23 cellular contexts compared by ENCODE assay signal in the genomic region with DNA sequence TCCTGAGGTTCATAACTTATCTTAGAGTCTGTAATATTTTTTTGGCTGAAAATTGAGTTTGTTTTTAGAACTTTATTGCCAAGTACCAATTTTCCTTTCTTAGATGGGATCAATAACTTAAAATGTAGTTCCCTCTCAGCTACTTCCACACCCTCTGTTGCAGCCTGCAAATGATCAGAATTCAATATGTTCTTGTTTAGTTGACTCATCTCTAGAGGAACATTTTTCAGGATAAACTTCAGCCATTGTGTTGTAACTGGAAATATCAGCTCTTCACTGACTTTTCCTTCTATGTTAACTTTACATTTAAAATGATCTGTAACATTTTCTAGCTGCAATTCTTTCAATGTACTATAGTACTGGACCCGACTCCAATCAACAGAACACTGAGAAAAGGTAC.
"Had no signal": no experiment of that assay in that cellular context is flagged by ENCODE, and none has a peak within 500 bp of the region (broad histone marks: within the 10 kb centered on the region; RNA-seq: fewer than 3 reads in every experiment).

No MANE protein-coding gene starts in this region.

- H3K36me3 Mint-ChIP-seq: activated naive CD4-positive, alpha-beta T cell treated with anti-CD3 and anti-CD28 coated beads, Interleukin-2, amount 10 ng/mL, durations not matched to agents 7 days and 5 days; activated naive CD8-positive, alpha-beta T cell had no signal

- ATAC-seq: activated CD8-positive, alpha-beta T cell treated with anti-CD3 and anti-CD28 coated beads, Interleukin-2, amount 10 ng/mL, durations not matched to agents 7 days and 5 days; body of pancreas; Panc1 had no signal

- H3K9me3 Mint-ChIP-seq: activated CD4-positive, alpha-beta T cell treated with anti-CD3 and anti-CD28 coated beads, Interleukin-2, amount 10 ng/mL, durations not matched to agents 7 days and 5 days; activated naive CD4-positive, alpha-beta T cell treated with anti-CD3 and anti-CD28 coated beads, Interleukin-2, amount 10 ng/mL, durations not matched to agents 7 days and 5 days; T-helper 2 cell treated with Interferon-gamma antibody and Interleukin-4, amounts not matched to agents 5 μg/mL and 100 μg/mL, for 36 hours had no signal

- H3K4me3 Mint-ChIP-seq: activated CD4-positive, alpha-beta T cell treated with anti-CD3 and anti-CD28 coated beads for 36 hours; activated CD4-positive, alpha-beta T cell treated with anti-CD3 and anti-CD28 coated beads, Interleukin-2, amount 10 ng/mL, durations not matched to agents 7 days and 5 days; activated CD8-positive, alpha-beta T cell treated with anti-CD3 and anti-CD28 coated beads, Interleukin-2, amount 10 ng/mL, durations not matched to agents 7 days and 5 days; activated naive CD4-positive, alpha-beta T cell treated with anti-CD3 and anti-CD28 coated beads, Interleukin-2, amount 10 ng/mL, durations not matched to agents 7 days and 5 days; activated naive CD8-positive, alpha-beta T cell; T-helper 2 cell treated with Interferon-gamma antibody and Interleukin-4, amounts not matched to agents 5 μg/mL and 100 μg/mL, for 36 hours had no signal

- DNase-seq: activated CD4-positive, alpha-beta T cell treated with anti-CD3 and anti-CD28 coated beads, Interleukin-2, amount 10 ng/mL, durations not matched to agents 7 days and 5 days; activated CD8-positive, alpha-beta T cell treated with anti-CD3 and anti-CD28 coated beads, Interleukin-2, amount 10 ng/mL, durations not matched to agents 7 days and 5 days; activated effector memory CD4-positive, alpha-beta T cell treated with Interleukin-2 at 50 U/mL for 16 hours; activated naive CD4-positive, alpha-beta T cell treated with anti-CD3 and anti-CD28 coated beads, Interleukin-2, amount 10 ng/mL, durations not matched to agents 7 days and 5 days; adrenal gland; body of pancreas; Kasumi-1; KG1; MG63; NCI-H1048; NCI-H1105 treated with DMSO at 0.1 percent for 48 hours; NCI-H1436; NCI-H1694; NCI-H1930; NCI-H2081 treated with DMSO at 0.1 percent for 48 hours; NCI-H345; NCI-H524 treated with DMSO at 0.1 percent for 48 hours; SHP77; SJCRH30 had no signal

- H3K27ac Mint-ChIP-seq: activated CD4-positive, alpha-beta T cell treated with anti-CD3 and anti-CD28 coated beads, Interleukin-2, amount 10 ng/mL, durations not matched to agents 7 days and 5 days; activated CD8-positive, alpha-beta T cell treated with anti-CD3 and anti-CD28 coated beads, Interleukin-2, amount 10 ng/mL, durations not matched to agents 7 days and 5 days; activated naive CD4-positive, alpha-beta T cell treated with anti-CD3 and anti-CD28 coated beads, Interleukin-2, amount 10 ng/mL, durations not matched to agents 7 days and 5 days; T-helper 2 cell treated with Interferon-gamma antibody and Interleukin-4, amounts not matched to agents 5 μg/mL and 100 μg/mL, for 36 hours had no signal
